In genomic region chr1:1274299-1274930, GRCh38 we compare ENCODE assay signal across 6 cellular contexts. TPM values are rescaled to one million over a fixed set of nuclear protein-coding genes. Genes with fewer than 3 reads are reported as not detected.
DNase-seq lines count a peak whose midpoint lies in the region; ATAC-seq, FAIRE-seq and TF ChIP-seq lines count a peak whose summit lies in the region.

No MANE protein-coding gene starts in this region.

- no peaks in the 10 kb centered on the region for H3K9me3 ChIP-seq in HEK293 (ENCODE audit: control insufficient read depth, insufficient read depth, low read depth, low read length)

- peaks cover 4 to 34% of the 10 kb centered on the region in 2 experiments; a peak in 2 of 3 replicates for H3K36me3 ChIP-seq in HEK293 (ENCODE audit: control insufficient read depth in 2 of 2, insufficient read depth in 1 of 2, low read length in 2 of 2)
- H3K36me3 ChIP-seq in bronchial epithelial cell (ENCODE audit: control insufficient read depth, insufficient read depth, low read length): peaks cover 2% of the 10 kb centered on the region

- CTCF ChIA-PET in HEK293 (lab: Yijun Ruan, JAX): interaction anchor here (0.6 to 0.8 kb wide), 2 partner anchors 9 to 10 kb away, joined by 3 read pairs; no protein-coding TSS in a partner anchor

- no peaks in the 10 kb centered on the region for H3K27me3 ChIP-seq in bronchial epithelial cell (ENCODE audit: control insufficient read depth, insufficient read depth, low read length)

- FAIRE-seq in bronchial epithelial cell (lab: Jason Lieb, UNC): no peak

- no peak for DNase-seq in bronchial epithelial cell (ENCODE audit: low read depth)
- no peak for DNase-seq in omental fat pad (ENCODE audit: low spot score)
- DNase-seq in AG20443 (ENCODE audit: low spot score): no peak
- no peak for DNase-seq in activated CD4-positive, alpha-beta T cell treated with anti-CD3 and anti-CD28 coated beads for 4 hours
- no peak for DNase-seq in NCI-H2171 treated with DMSO at 0.1 percent for 48 hours (lab: John Stamatoyannopoulos, UW)

- TF ChIP-seq CTCF in HEK293 (tag by site-specific recombination; IDR thresholded peaks at IDR 0.05) (no peak), bronchial epithelial cell (IDR thresholded peaks at IDR 0.05; ENCODE audit: insufficient read depth, low read length, severe bottlenecking) (no peak), omental fat pad (IDR thresholded peaks at IDR 0.05) (no peak)

- peak overlapping the region; percentile 62 for H3K4me3 ChIP-seq in HEK293 (ENCODE audit: low read depth, low read length)
- peak overlapping the region; percentile 85 for H3K4me3 ChIP-seq in bronchial epithelial cell (ENCODE audit: low read depth, low read length)

- ATAC-seq in omental fat pad (ENCODE audit: low FRiP score): peak; percentile 6

- 0 out of 2 replicates have a peak, but pooled peaks cover 4% of the 10 kb centered on the region for H3K4me1 ChIP-seq in HEK293 (ENCODE audit: control insufficient read depth, insufficient read depth, low read length)

- POLR2A ChIA-PET in HEK293 (lab: Yijun Ruan, JAX): interaction anchor here (1.8 kb wide), 2 partner anchors 10 to 17 kb away, joined by 6 to 12 read pairs; no protein-coding TSS in a partner anchor

- H3K27ac ChIP-seq in HEK293 (ENCODE audit: extremely low read depth, low read depth, low read length): peak overlapping the region; percentile 86

TF ChIP-seq in HEK293, 187 proteins besides CTCF, POLR2A, EP300 and RAD21:
- TF ChIP-seq GLIS2 (tag by site-specific recombination; IDR thresholded peaks at IDR 0.05) (peak; percentile 62; the same call in 1 of the 2 replicates), ZNF561 (tag by site-specific recombination; IDR thresholded peaks at IDR 0.05; ENCODE audit: borderline replicate concordance) (0 out of 2 replicates have a peak, but pooled peaks have one; percentile 13), ZNF670 (tag by site-specific recombination; IDR thresholded peaks at IDR 0.05; ENCODE audit: low read depth) (no peak), KLF17 (tag by site-specific recombination; IDR thresholded peaks at IDR 0.05) (peak; percentile 59; the same call in 1 of the 2 replicates), ZNF514 (tag by site-specific recombination; IDR thresholded peaks at IDR 0.05) (no peak), ZIC2 (tag by site-specific recombination; IDR thresholded peaks at IDR 0.05) (0 out of 2 replicates have a peak, but pooled peaks have one; percentile 6), ZBTB20 (tag by site-specific recombination; IDR thresholded peaks at IDR 0.05) (peak; percentile 5; the same call in 1 of the 2 replicates)
- TF ChIP-seq, protein P1, sequence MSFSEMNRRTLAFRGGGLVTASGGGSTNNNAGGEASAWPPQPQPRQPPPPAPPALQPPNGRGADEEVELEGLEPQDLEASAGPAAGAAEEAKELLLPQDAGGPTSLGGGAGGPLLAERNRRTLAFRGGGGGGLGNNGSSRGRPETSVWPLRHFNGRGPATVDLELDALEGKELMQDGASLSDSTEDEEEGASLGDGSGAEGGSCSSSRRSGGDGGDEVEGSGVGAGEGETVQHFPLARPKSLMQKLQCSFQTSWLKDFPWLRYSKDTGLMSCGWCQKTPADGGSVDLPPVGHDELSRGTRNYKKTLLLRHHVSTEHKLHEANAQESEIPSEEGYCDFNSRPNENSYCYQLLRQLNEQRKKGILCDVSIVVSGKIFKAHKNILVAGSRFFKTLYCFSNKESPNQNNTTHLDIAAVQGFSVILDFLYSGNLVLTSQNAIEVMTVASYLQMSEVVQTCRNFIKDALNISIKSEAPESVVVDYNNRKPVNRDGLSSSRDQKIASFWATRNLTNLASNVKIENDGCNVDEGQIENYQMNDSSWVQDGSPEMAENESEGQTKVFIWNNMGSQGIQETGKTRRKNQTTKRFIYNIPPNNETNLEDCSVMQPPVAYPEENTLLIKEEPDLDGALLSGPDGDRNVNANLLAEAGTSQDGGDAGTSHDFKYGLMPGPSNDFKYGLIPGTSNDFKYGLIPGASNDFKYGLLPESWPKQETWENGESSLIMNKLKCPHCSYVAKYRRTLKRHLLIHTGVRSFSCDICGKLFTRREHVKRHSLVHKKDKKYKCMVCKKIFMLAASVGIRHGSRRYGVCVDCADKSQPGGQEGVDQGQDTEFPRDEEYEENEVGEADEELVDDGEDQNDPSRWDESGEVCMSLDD (tag by site-specific recombination; IDR thresholded peaks at IDR 0.05): no peak
- TF ChIP-seq, protein P2, sequence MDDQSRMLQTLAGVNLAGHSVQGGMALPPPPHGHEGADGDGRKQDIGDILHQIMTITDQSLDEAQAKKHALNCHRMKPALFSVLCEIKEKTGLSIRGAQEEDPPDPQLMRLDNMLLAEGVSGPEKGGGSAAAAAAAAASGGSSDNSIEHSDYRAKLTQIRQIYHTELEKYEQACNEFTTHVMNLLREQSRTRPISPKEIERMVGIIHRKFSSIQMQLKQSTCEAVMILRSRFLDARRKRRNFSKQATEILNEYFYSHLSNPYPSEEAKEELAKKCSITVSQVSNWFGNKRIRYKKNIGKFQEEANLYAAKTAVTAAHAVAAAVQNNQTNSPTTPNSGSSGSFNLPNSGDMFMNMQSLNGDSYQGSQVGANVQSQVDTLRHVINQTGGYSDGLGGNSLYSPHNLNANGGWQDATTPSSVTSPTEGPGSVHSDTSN (CRISPR knock-in tag; IDR thresholded peaks at IDR 0.05): peak; percentile 4; the same call in 1 of the 2 replicates

RNA-seq across cellular contexts. Expression of gene UBE2J2, which starts 0.8 kb away (rescaled TPM):
- 41.3 and 41.5 TPM in 2 replicates for total RNA-seq in bronchial epithelial cell
- 10 to 100 TPM; 30.4 to 50.3 (median 42.9) TPM for total RNA-seq in omental fat pad

RNA-seq across cellular contexts. Expression of gene SCNN1D, which starts 5.8 kb away (rescaled TPM):
- 0.26 and 0.51 TPM in 2 replicates for total RNA-seq in bronchial epithelial cell
- 1 to 10 TPM in 3 of 4 donors, under 1 TPM in 1; 0.96 to 4.9 (median 2.7) TPM for total RNA-seq in omental fat pad

RNA-seq across cellular contexts. Expression of gene C1QTNF12, which starts 27.9 kb away (rescaled TPM):
- 1.3 and 2.7 TPM in 2 replicates for total RNA-seq in bronchial epithelial cell
- 1 to 10 TPM in 3 of 4 donors, not detected in 1; 1.0 to 5.2 (median 1.8) TPM for total RNA-seq in omental fat pad

RNA-seq across cellular contexts. Expression of gene ACAP3, which starts 33.3 kb away (rescaled TPM):
- total RNA-seq in bronchial epithelial cell (34.0 and 36.4 TPM in 2 replicates), omental fat pad (10 to 100 TPM; 19.2 to 41.8 (median 38.1) TPM)

RNA-seq across cellular contexts. Expression of gene PUSL1, which starts 34.0 kb away (rescaled TPM):
- total RNA-seq in bronchial epithelial cell (15.6 and 20.8 TPM in 2 replicates), omental fat pad (10 to 100 TPM; 15.7 to 26.0 (median 17.5) TPM)
